Comparison of ENCODE assay signal across 24 cellular contexts in the genomic region with DNA sequence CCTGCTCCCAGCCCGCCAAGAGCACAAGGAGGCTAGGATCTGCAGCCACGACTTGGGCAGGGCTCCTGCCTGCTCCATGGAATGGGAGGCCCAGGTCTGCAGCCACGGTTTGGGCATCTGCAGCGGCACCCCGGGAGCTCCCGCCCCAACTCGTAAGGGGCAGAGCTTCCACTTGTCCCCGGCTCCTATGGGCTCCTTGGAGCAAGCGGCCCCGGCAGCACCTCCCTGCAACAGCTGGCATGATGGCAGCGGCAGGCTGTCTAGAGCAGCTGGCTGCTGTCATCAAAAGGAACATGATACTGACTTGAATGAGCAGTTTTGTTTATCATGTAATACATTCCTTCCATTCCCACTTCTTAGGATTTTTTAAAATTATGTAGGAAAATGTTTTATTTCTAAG.
"Had no signal": no experiment of that assay in that cellular context is flagged by ENCODE, and none has a peak within 500 bp of the region (broad histone marks: within the 10 kb centered on the region; RNA-seq: fewer than 3 reads in every experiment).

No MANE protein-coding gene starts in this region.

- H3K4me1 Mint-ChIP-seq: activated naive CD4-positive, alpha-beta T cell treated with anti-CD3 and anti-CD28 coated beads, Interleukin-2, amount 50 U/mL, for 24 hours had no signal

- H3K9me3 Mint-ChIP-seq: activated naive CD4-positive, alpha-beta T cell treated with anti-CD3 and anti-CD28 coated beads, Interleukin-2, amount 50 U/mL, for 24 hours; mesothelial cell of epicardium; nephron progenitor cell; stimulated activated naive CD8-positive, alpha-beta T cell treated with anti-CD3 and anti-CD28 coated beads, Interleukin-15, Interleukin-2, amounts not matched to agents 100 ng/mL and 50 ng/mL, for 24 hours had no signal

- H3K27me3 ChIP-seq: hepatocyte, tibial nerve, uterus had no signal

- FAIRE-seq: astrocyte, bronchial epithelial cell, endothelial cell of umbilical vein, islet of Langerhans, TTC549 had no signal

- H3K4me3 ChIP-seq: esophagus muscularis mucosa, hepatocyte, skin epidermis, tibial nerve, uterus had no signal

- DNase-seq: activated CD4-positive, alpha-beta T cell treated with anti-CD3 and anti-CD28 coated beads, Interleukin-2, amount 50 U/mL, for 4 hours; activated gamma-delta T cell; cerebellar nuclear complex; effector CD4-positive, alpha-beta T cell; foreskin fibroblast; left colon; nephron progenitor cell; occipital lobe; stimulated activated CD4-positive, alpha-beta T cell treated with anti-CD3 and anti-CD28 coated beads, Interleukin-15, amount 100 ng/mL, for 24 hours; stimulated activated CD4-positive, alpha-beta T cell treated with anti-CD3 and anti-CD28 coated beads, Interleukin-2, amount 100 ng/mL, for 48 hours; uterus had no signal

- H3K27ac ChIP-seq: esophagus muscularis mucosa, hepatocyte, skin epidermis, tibial nerve, uterus had no signal

- H3K4me2 ChIP-seq: hepatocyte had no signal

- H3K36me3 ChIP-seq: esophagus muscularis mucosa, tibial nerve, uterus had no signal

- H3K36me3 Mint-ChIP-seq: activated naive CD4-positive, alpha-beta T cell treated with anti-CD3 and anti-CD28 coated beads, Interleukin-2, amount 50 U/mL, for 24 hours; mesothelial cell of epicardium had no signal

- H3K4me3 Mint-ChIP-seq: activated naive CD4-positive, alpha-beta T cell treated with anti-CD3 and anti-CD28 coated beads, Interleukin-2, amount 50 U/mL, for 24 hours; mesothelial cell of epicardium; nephron progenitor cell; stimulated activated naive CD8-positive, alpha-beta T cell treated with anti-CD3 and anti-CD28 coated beads, Interleukin-15, Interleukin-2, amounts not matched to agents 100 ng/mL and 50 ng/mL, for 24 hours had no signal

- H3K27me3 Mint-ChIP-seq: activated naive CD4-positive, alpha-beta T cell treated with anti-CD3 and anti-CD28 coated beads, Interleukin-2, amount 50 U/mL, for 24 hours; progenitor cell of endocrine pancreas had no signal

- H3K27ac Mint-ChIP-seq: activated naive CD4-positive, alpha-beta T cell treated with anti-CD3 and anti-CD28 coated beads, Interleukin-2, amount 50 U/mL, for 24 hours; mesothelial cell of epicardium; nephron progenitor cell; progenitor cell of endocrine pancreas; stimulated activated naive CD8-positive, alpha-beta T cell treated with anti-CD3 and anti-CD28 coated beads, Interleukin-15, Interleukin-2, amounts not matched to agents 100 ng/mL and 50 ng/mL, for 24 hours had no signal

- H3K9me3 ChIP-seq: esophagus muscularis mucosa, tibial nerve, uterus had no signal

- H3K4me1 ChIP-seq: esophagus muscularis mucosa, tibial nerve, uterus had no signal

- ATAC-seq: left colon had no signal
